Comparison of ENCODE assay signal across 26 cellular contexts in genomic region chr1:58439946-58440345, GRCh38.
"Had no signal": no experiment of that assay in that cellular context is flagged by ENCODE, and none has a peak within 500 bp of the region (broad histone marks: within the 10 kb centered on the region; RNA-seq: fewer than 3 reads in every experiment).

No MANE protein-coding gene starts in this region.

- H3K4me1 ChIP-seq: ascending aorta, left ventricle myocardium inferior, upper lobe of left lung, vagina had no signal

- H3K27ac ChIP-seq: ascending aorta, left ventricle myocardium inferior, upper lobe of left lung, vagina, WERI-Rb-1 had no signal

- H3K9me3 ChIP-seq: ascending aorta, left ventricle myocardium inferior, mucosa of descending colon, right lobe of liver, upper lobe of left lung, vagina had no signal

- FAIRE-seq: endothelial cell of umbilical vein had no signal

- H3K27me3 ChIP-seq: ascending aorta, right lobe of liver, upper lobe of left lung, vagina had no signal

- H3K36me3 ChIP-seq: ascending aorta, left ventricle myocardium inferior, right lobe of liver, upper lobe of left lung, vagina, WERI-Rb-1 had no signal

- H3K4me3 ChIP-seq: ascending aorta, left ventricle myocardium inferior, lung, mucosa of descending colon, right lobe of liver, upper lobe of left lung, vagina had no signal

- DNase-seq: activated CD4-positive, alpha-beta memory T cell treated with anti-CD3 and anti-CD28 coated beads for 36 hours; activated CD4-positive, alpha-beta T cell treated with anti-CD3 and anti-CD28 coated beads, Interleukin-2, amount 10 ng/mL, durations not matched to agents 24 days and 14 days; activated CD8-positive, alpha-beta memory T cell treated with anti-CD3 and anti-CD28 coated beads, Interleukin-2, amount 50 U/mL, for 4 hours; activated effector memory CD4-positive, alpha-beta T cell treated with anti-CD3 and anti-CD28 coated beads, Interleukin-2, amount 50 U/mL, for 16 hours; activated naive CD4-positive, alpha-beta T cell treated with anti-CD3 and anti-CD28 coated beads for 36 hours; activated naive CD8-positive, alpha-beta T cell treated with anti-CD3 and anti-CD28 coated beads for 36 hours; activated T-cell treated with anti-CD3 and anti-CD28 coated beads, Interleukin-2, amount 50 U/mL, for 1 hour; central memory CD4-positive, alpha-beta T cell; foreskin melanocyte; glutamatergic neuron; left ventricle myocardium inferior; mesendoderm; mucosa of descending colon; right lobe of liver; stimulated activated CD4-positive, alpha-beta T cell treated with anti-CD3 and anti-CD28 coated beads, Interleukin-2, amount 100 ng/mL, for 48 hours; stimulated activated naive CD8-positive, alpha-beta T cell treated with anti-CD3 and anti-CD28 coated beads, Interleukin-15, Interleukin-2, amounts not matched to agents 100 U/mL and 50 U/mL, for 24 hours; T-helper 17 cell; T1000; upper lobe of left lung; WERI-Rb-1 had no signal

- ATAC-seq: activated CD4-positive, CD25-positive, alpha-beta regulatory T cell treated with anti-CD3 and anti-CD28 coated beads, Interleukin-2, amount 50 U/mL, for 24 hours; mucosa of descending colon; natural killer cell treated with Interleukin-12 subunit alpha and Interleukin-12 subunit beta and Interleukin-15 and Interleukin-18, amount 100 ng/mL, for 72 hours; right lobe of liver; stimulated activated naive CD8-positive, alpha-beta T cell treated with anti-CD3 and anti-CD28 coated beads, Interleukin-15, Interleukin-2, amounts not matched to agents 100 U/mL and 50 U/mL, for 24 hours; T-helper 17 cell had no signal
